ENCODE assay signal across 8 cellular contexts in genomic region chr1:57423135-57424131, GRCh38. TPM values are rescaled to one million over a fixed set of nuclear protein-coding genes. Genes with fewer than 3 reads are reported as not detected.
DNase-seq lines count a peak whose midpoint lies in the region; ATAC-seq, FAIRE-seq and TF ChIP-seq lines count a peak whose summit lies in the region.

DAB1 (minus strand) TSS chr1:57424060; CDS start chr1:57291030, 133,030 bp downstream.

- DNase-seq in NCI-H1930 (lab: John Stamatoyannopoulos, UW) (peak; percentile 5 to 39), H1 (ENCODE audit: low read depth in 1 of 2, low spot score in 2 of 2) (peak in 1 of 2 experiments; percentile 70), GDM1 (lab: John Stamatoyannopoulos, UW) (no peak), D721Med (ENCODE audit: insufficient read length, low spot score) (no peak)
- no peak for DNase-seq in stimulated activated naive CD4-positive, alpha-beta T cell (lab: John Stamatoyannopoulos, UW)

- H4K20me1 ChIP-seq in BLaER1 treated with 17β-estradiol and CSF1 and Interleukin-3, amounts not matched to agents 10 nM and 100 nM: no peaks in the 10 kb centered on the region; a peak in 1 of 22 replicates
- no peaks in the 10 kb centered on the region for H4K20me1 ChIP-seq in H1 (replicated peaks in 1 of 2; ENCODE audit: control insufficient read depth in 1 of 2, insufficient read depth in 2 of 2, low read length in 2 of 2)

- peak within 1 kb of the TSS in 10 of 11 experiments; percentile 32 to 74 (median 54); a peak in 19 of 22 replicates for H3K9ac ChIP-seq in BLaER1 treated with 17β-estradiol and CSF1 and Interleukin-3, amounts not matched to agents 10 nM and 100 nM
- H3K9ac ChIP-seq in H1 (replicated peaks in 1 of 4; ENCODE audit: extremely low read depth in 1 of 4, low read depth in 3 of 4, low read length in 3 of 4) (peak within 1 kb of the TSS in 2 of 4 experiments; percentile 32 to 36; a peak in 4 of 7 replicates), muscle layer of colon (ENCODE audit: low read length) (no peak within 1 kb of the TSS)

- TF ChIP-seq EP300 in H1 (IDR thresholded peaks at IDR 0.05; ENCODE audit: borderline replicate concordance in 1 of 2, low read depth in 2 of 2, low read length in 2 of 2): no peak

- TF ChIP-seq POLR2A in H1 (IDR thresholded peaks at IDR 0.05; ENCODE audit: control extremely low read depth in 1 of 2, low read depth in 2 of 2, low read length in 2 of 2): no peak

- no peak within 1 kb of the TSS for H4K5ac ChIP-seq in H1 (ENCODE audit: insufficient read length, low read depth, low read length)

- FAIRE-seq in H1 (lab: Jason Lieb, UNC): no peak
- no peak for FAIRE-seq in D721Med (lab: Jason Lieb, UNC)

- no peak for TF ChIP-seq RAD21 in H1 (IDR thresholded peaks at IDR 0.05 in 1 of 2, conservative IDR thresholded peaks at IDR 0.05 in 1 of 2; ENCODE audit: low read depth in 2 of 2, low read length in 2 of 2)

- H2BK5ac ChIP-seq in H1 (ENCODE audit: low read depth, low read length): peak within 1 kb of the TSS; percentile 57; the same call in 1 of the 2 replicates

- H3K79me2 ChIP-seq in H1 (ENCODE audit: control insufficient read depth in 1 of 2, insufficient read depth in 2 of 2, low read length in 2 of 2): 0 out of 4 replicates have a peak, but pooled peaks cover 0 to 3% of the 10 kb centered on the region in 2 experiments

- TF ChIP-seq CTCF in H1 (IDR thresholded peaks at IDR 0.05; ENCODE audit: control extremely low read depth in 1 of 3, insufficient read depth in 1 of 3, low read depth in 1 of 3, low read length in 3 of 3) (no peak), D721Med (IDR thresholded peaks at IDR 0.05; ENCODE audit: insufficient read depth, missing control alignments) (no peak)

- H3K14ac ChIP-seq in H1 (ENCODE audit: insufficient read length): no peak within 1 kb of the TSS

- no peak within 1 kb of the TSS for H2BK120ac ChIP-seq in H1 (replicated peaks; ENCODE audit: low read depth, low read length)

- H3K4me3 ChIP-seq in BLaER1 treated with 17β-estradiol and CSF1 and Interleukin-3, amounts not matched to agents 10 nM and 100 nM: peak within 1 kb of the TSS; percentile 47 to 75 (median 68)
- H3K4me3 ChIP-seq in H1 (ENCODE audit: extremely low read depth in 1 of 4, insufficient read depth in 2 of 4, low read depth in 3 of 4, low read length in 4 of 4) (peak within 1 kb of the TSS; percentile 51 to 81 (median 78)), muscle layer of colon (ENCODE audit: low read depth in 1 of 2, low read length in 2 of 2) (peak within 1 kb of the TSS; percentile 32 to 57)

- no peak within 1 kb of the TSS for H3K27ac ChIP-seq in BLaER1 treated with 17β-estradiol and CSF1 and Interleukin-3, amounts not matched to agents 10 nM and 100 nM
- H3K27ac ChIP-seq in H1 (ENCODE audit: low read depth, low read length) (no peak within 1 kb of the TSS), muscle layer of colon (ENCODE audit: low read depth, low read length) (no peak within 1 kb of the TSS)

- H2BK15ac ChIP-seq in H1 (ENCODE audit: low read length): peak within 1 kb of the TSS; percentile 50; the same call in 1 of the 2 replicates

- no peaks in the 10 kb centered on the region for H3K9me3 ChIP-seq in BLaER1 treated with 17β-estradiol and CSF1 and Interleukin-3, amounts not matched to agents 10 nM and 100 nM (replicated peaks in 1 of 11)
- H3K9me3 ChIP-seq in H1 (ENCODE audit: insufficient read depth in 2 of 2, low read depth in 1 of 2, low read length in 1 of 2) (no peaks in the 10 kb centered on the region), muscle layer of colon (ENCODE audit: low read length) (no peaks in the 10 kb centered on the region)

- POLR2A ChIA-PET in H1 (lab: Charles Lee; ENCODE audit: partially characterized antibody): interaction anchor here (0.7 to 1.1 kb wide), 2 partner anchors 22 to 403 kb away, joined by 3 to 6 read pairs; no protein-coding TSS in a partner anchor

- no peak within 1 kb of the TSS for H3K23ac ChIP-seq in H1 (ENCODE audit: insufficient read length)

- peaks cover 19% of the 10 kb centered on the region for H3K23me2 ChIP-seq in H1 (ENCODE audit: low read depth, low read length)

- no peaks in the 10 kb centered on the region for H3K36me3 ChIP-seq in BLaER1 treated with 17β-estradiol and CSF1 and Interleukin-3, amounts not matched to agents 10 nM and 100 nM
- H3K36me3 ChIP-seq in H1 (ENCODE audit: control insufficient read depth in 2 of 4, insufficient read depth in 4 of 4, low read length in 3 of 4) (no peaks in the 10 kb centered on the region), muscle layer of colon (ENCODE audit: insufficient read depth, low read length) (no peaks in the 10 kb centered on the region)

- no peak within 1 kb of the TSS; the same call in 1 of the 2 replicates for H4K8ac ChIP-seq in H1 (ENCODE audit: extremely low read depth, insufficient read depth, low read length)

- WGBS in H1 (ENCODE audit: extremely low coverage in 1 of 2, insufficient coverage in 1 of 2, insufficient read length in 1 of 2, insufficient replicate concordance in 2 of 2, low coverage in 1 of 2, low lambda C conversion rate in 2 of 2, missing lambda C conversion rate in 1 of 2), 2 experiments: 2% methylated on average over 40 of the region's 85 CpGs; no CpG with 5 or more reads in 1 of the 2 experiments

- H3K56ac ChIP-seq in H1 (replicated peaks; ENCODE audit: insufficient read length, low read depth, low read length): peak within 1 kb of the TSS; percentile 46

- H3K4me2 ChIP-seq in BLaER1 treated with 17β-estradiol and CSF1 and Interleukin-3, amounts not matched to agents 10 nM and 100 nM: peak within 1 kb of the TSS; percentile 81 to 99 (median 97)
- peak within 1 kb of the TSS; percentile 78 to 100 for H3K4me2 ChIP-seq in H1 (ENCODE audit: insufficient read depth in 1 of 2, low read depth in 2 of 2, low read length in 2 of 2)

- H3K4ac ChIP-seq in H1 (replicated peaks; ENCODE audit: insufficient read length, low read depth, low read length): no peak within 1 kb of the TSS

- no peak for ATAC-seq in HG02678 (IDR thresholded peaks at IDR 0.05; ENCODE audit: unreplicated experiment)

- no peak within 1 kb of the TSS for H2AK5ac ChIP-seq in H1 (ENCODE audit: low read depth, low read length)

- 0 out of 2 replicates have a peak within 1 kb of the TSS, but pooled peaks have one; percentile 13 for H2BK20ac ChIP-seq in H1 (ENCODE audit: low read length)

- CTCF ChIA-PET in H1 (lab: Charles Lee; ENCODE audit: partially characterized antibody): interaction anchor here (0.6 to 1.5 kb wide), 13 partner anchors 12 to 338 kb away, joined by 3 to 8 read pairs (median 3); no protein-coding TSS in a partner anchor

- H4K91ac ChIP-seq in H1 (replicated peaks; ENCODE audit: insufficient read length, low read length): peak within 1 kb of the TSS; percentile 83

- peaks cover 46 to 65% (median 62%) of the 10 kb centered on the region in 11 experiments for H3K27me3 ChIP-seq in BLaER1 treated with 17β-estradiol and CSF1 and Interleukin-3, amounts not matched to agents 10 nM and 100 nM
- H3K27me3 ChIP-seq in H1 (replicated peaks in 1 of 4; ENCODE audit: control insufficient read depth in 3 of 4, extremely low read depth in 1 of 4, insufficient read depth in 3 of 4, low read length in 3 of 4) (peaks cover 0 to 11% (median 1%) of the 10 kb centered on the region in 4 experiments; a peak in 3 of 7 replicates), muscle layer of colon (ENCODE audit: control insufficient read depth in 1 of 2, insufficient read depth in 2 of 2, low read length in 2 of 2) (peaks cover 42 to 53% of the 10 kb centered on the region in 2 donors)

- peak within 1 kb of the TSS; percentile 89 for H3K18ac ChIP-seq in H1 (ENCODE audit: extremely low read depth, low read length)

- H2BK12ac ChIP-seq in H1 (ENCODE audit: low read depth, low read length): peak within 1 kb of the TSS; percentile 82

- no peaks in the 10 kb centered on the region for H3K79me1 ChIP-seq in H1 (ENCODE audit: low read depth, low read length)

- H3K4me1 ChIP-seq in BLaER1 treated with 17β-estradiol and CSF1 and Interleukin-3, amounts not matched to agents 10 nM and 100 nM: peaks cover 0 to 23% (median 7%) of the 10 kb centered on the region in 10 experiments; a peak in 9 of 20 replicates
- H3K4me1 ChIP-seq in H1 (replicated peaks in 1 of 4; ENCODE audit: control insufficient read depth in 3 of 4, insufficient read depth in 4 of 4, low read length in 3 of 4): peaks cover 0 to 15% (median 1%) of the 10 kb centered on the region in 4 experiments; a peak in 5 of 7 replicates
- peaks cover 9% of the 10 kb centered on the region for H3K4me1 ChIP-seq in muscle layer of colon (ENCODE audit: insufficient read depth, low read length)

- peak within 1 kb of the TSS; percentile 78; the same call in 1 of the 2 replicates for H2AFZ ChIP-seq in H1 (ENCODE audit: low read length)

TF ChIP-seq in H1, 55 proteins besides CTCF, POLR2A, EP300 and RAD21 (continues in another document):
- no peak for TF ChIP-seq SAP30 (IDR thresholded peaks at IDR 0.05; ENCODE audit: insufficient read depth, insufficient replicate concordance, low read length)
- no peak for TF ChIP-seq CTBP2 (IDR thresholded peaks at IDR 0.05; ENCODE audit: borderline replicate concordance, insufficient read depth, insufficient read length, low read length)
- TF ChIP-seq NRF1 (IDR thresholded peaks at IDR 0.05; ENCODE audit: low read depth, low read length): no peak
- no peak for TF ChIP-seq POLR2AphosphoS5 (IDR thresholded peaks at IDR 0.05; ENCODE audit: low read depth, low read length)
- TF ChIP-seq HDAC6 (IDR thresholded peaks at IDR 0.05; ENCODE audit: low read depth, low read length): no peak
- no peak for TF ChIP-seq RFX5 (IDR thresholded peaks at IDR 0.05; ENCODE audit: borderline replicate concordance, low read depth, low read length)
- TF ChIP-seq E2F6 (IDR thresholded peaks at IDR 0.05): peak; percentile 26; the same call in 1 of the 2 replicates
- no peak for TF ChIP-seq NANOG (IDR thresholded peaks at IDR 0.05; ENCODE audit: insufficient read depth, low read depth, low read length, poor library complexity, severe bottlenecking)
- no peak for TF ChIP-seq BACH1 (IDR thresholded peaks at IDR 0.05; ENCODE audit: low read length)

RNA-seq across cellular contexts. Expression of gene DAB1, which starts in this region (rescaled TPM):
- 9.9 and 11.8 TPM in 2 replicates for total RNA-seq in H1 (2021; fragmentation: NEBNext Ultra II Directional; extraction: Animal tissue kit (Norgen Biotek cat#: 25700))
- 4.4 and 5.8 TPM in 2 replicates for polyA plus RNA-seq in H1 (2011; rRNA removed)
- 3.8 TPM for polyA plus RNA-seq in H1 (2011; cell fraction: cytosol; rRNA removed)
- 8.2 TPM for polyA plus RNA-seq in H1 (2011; cell fraction: nucleus; rRNA removed)
- polyA plus RNA-seq in H1 (2012, experiment 1 of 2): 3.9 to 5.7 TPM (median 4.8 TPM) in 4 replicates
- 2.2 TPM for polyA plus RNA-seq in H1 (2012, experiment 2 of 2)
- polyA plus RNA-seq in H1 (2013, experiment 1 of 2): 8.7 TPM
- polyA plus RNA-seq in H1 (2013, experiment 2 of 2): 9.0 TPM
- 6.2 and 6.4 TPM in 2 replicates for polyA minus RNA-seq in H1 (2011; rRNA and poly(A)+ RNA removed)
- 5.0 TPM for polyA minus RNA-seq in H1 (2011; cell fraction: cytosol; rRNA and poly(A)+ RNA removed)
- 24.9 TPM for polyA minus RNA-seq in H1 (2011; cell fraction: nucleus; rRNA and poly(A)+ RNA removed)

Comparison
In these comparisons a context has a peak if more than half of its experiments do, and no peak if none do; other contexts are left out.
1. DNase-seq: peak in NCI-H1930 (2 of 2); none in stimulated activated naive CD4-positive, alpha-beta T cell (0 of 6), GDM1 (single experiment) and D721Med (single experiment).
2. Peak in every context shown above with its lines, with median percentiles within 50 percentile points of each other: H3K4me3 ChIP-seq.